Comparison of ENCODE assay signal across 35 cellular contexts in genomic region chrX:151279161-151279560, GRCh38.
"Had no signal": no experiment of that assay in that cellular context is flagged by ENCODE, and none has a peak within 500 bp of the region (broad histone marks: within the 10 kb centered on the region; RNA-seq: fewer than 3 reads in every experiment).

No MANE protein-coding gene starts in this region.

- H3K27me3 ChIP-seq: MG63 had no signal

- H3K27ac ChIP-seq: KMS-11 had no signal

- DNase-seq: Karpas-422, Kasumi-1, KG1, MG63, MM.1S, MV-4-11, NCI-H1048, NCI-H1092, NCI-H1092 treated with DMSO at 0.1 percent for 48 hours, NCI-H1105, NCI-H1105 treated with DMSO at 0.1 percent for 48 hours, NCI-H1417, NCI-H1417 treated with DMSO at 0.1 percent for 48 hours, NCI-H1436, NCI-H1436 treated with DMSO at 0.1 percent for 48 hours, NCI-H146, NCI-H1694, NCI-H1694 treated with DMSO at 0.1 percent for 48 hours, NCI-H187, NCI-H187 treated with DMSO at 0.1 percent for 48 hours, NCI-H1930, NCI-H2029, NCI-H2029 treated with DMSO at 0.1 percent for 48 hours, NCI-H2081, NCI-H2081 treated with DMSO at 0.1 percent for 48 hours, NCI-H2107, NCI-H2171, NCI-H2171 treated with DMSO at 0.1 percent for 48 hours, NCI-H2227 treated with DMSO at 0.1 percent for 48 hours, NCI-H226, NCI-H345, NCI-H446, NCI-H446 treated with DMSO at 0.1 percent for 48 hours, NCI-H510A had no signal

- H3K4me2 ChIP-seq: KMS-11 had no signal

- H3K4me3 ChIP-seq: MG63 had no signal

- H3K9ac ChIP-seq: KMS-11 had no signal

- H3K9me3 ChIP-seq: MG63 had no signal

- H3K36me3 ChIP-seq: MG63 had no signal
